25 cellular contexts compared by ENCODE assay signal in the genomic region with DNA sequence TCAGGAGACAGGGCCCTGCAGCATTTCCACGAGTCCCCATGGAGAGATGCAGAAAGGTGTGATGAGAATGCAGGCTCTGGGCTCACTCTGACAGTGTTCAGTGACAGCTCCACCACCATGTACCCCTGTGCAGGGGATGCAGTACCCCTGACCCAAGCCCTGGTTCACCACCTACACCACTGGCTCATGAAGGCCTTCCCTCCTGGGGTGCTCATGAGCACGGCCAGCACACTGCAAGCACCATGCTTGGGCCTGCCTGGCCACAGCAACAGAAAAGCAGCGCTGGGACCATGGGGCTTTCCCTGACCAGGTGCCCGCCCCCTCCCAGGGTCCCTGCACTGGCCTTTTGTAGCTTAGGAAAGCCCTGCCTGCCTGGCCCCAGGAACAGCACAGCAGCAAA. TPM values are rescaled to one million over a fixed set of nuclear protein-coding genes. Genes with fewer than 3 reads are reported as not detected.
DNase-seq lines count a peak whose midpoint lies in the region; ATAC-seq and TF ChIP-seq lines count a peak whose summit lies in the region.
"Had no signal": no experiment of that assay in that cellular context is flagged by ENCODE, and none has a peak within 500 bp of the region (broad histone marks: within the 10 kb centered on the region; RNA-seq: fewer than 3 reads in every experiment).

No MANE protein-coding gene starts in this region.

- H3K36me3 ChIP-seq in neuronal stem cell (replicated peaks in 1 of 2; ENCODE audit: control insufficient read depth in 2 of 2, insufficient read depth in 2 of 2, low read length in 2 of 2) (peaks cover 53 to 83% of the 10 kb centered on the region in 2 donors), vagina (peaks cover 0 to 58% of the 10 kb centered on the region in 2 donors)

- no peak overlapping the region for H3K23ac ChIP-seq in neuronal stem cell (ENCODE audit: low read depth, low read length, poor library complexity)

- peak overlapping the region; percentile 58 for H3K14ac ChIP-seq in neuronal stem cell (ENCODE audit: low read length)

- no peak for ATAC-seq in activated naive CD8-positive, alpha-beta T cell treated with anti-CD3 and anti-CD28 coated beads, Interleukin-2, amount 50 U/mL, for 24 hours
- ATAC-seq: activated naive CD4-positive, alpha-beta T cell treated with anti-CD3 and anti-CD28 coated beads, Interleukin-2, amount 50 U/mL, for 72 hours; HCT116; left lung had no signal

- no peak overlapping the region for H2BK15ac ChIP-seq in neuronal stem cell (ENCODE audit: low read length)

- no peak overlapping the region for H4K8ac ChIP-seq in neuronal stem cell (ENCODE audit: low read depth, low read length)

- no peak overlapping the region for H2AK5ac ChIP-seq in neuronal stem cell (ENCODE audit: low read depth, low read length)

- TF ChIP-seq CTCF in vagina (IDR thresholded peaks at IDR 0.05), result no peak

- H2BK120ac ChIP-seq in neuronal stem cell (ENCODE audit: low read depth, low read length), result no peak overlapping the region

- no peak overlapping the region for H3K4ac ChIP-seq in neuronal stem cell (ENCODE audit: low read length)

- H3K27me3 ChIP-seq in neuronal stem cell (ENCODE audit: control insufficient read depth in 3 of 3, insufficient read depth in 3 of 3, low read depth in 1 of 3, low read length in 3 of 3) (no peaks in the 10 kb centered on the region), vagina (no peaks in the 10 kb centered on the region)
- H3K27me3 ChIP-seq: left lung had no signal

- H3K9me3 ChIP-seq in neuronal stem cell (replicated peaks in 1 of 2; ENCODE audit: control insufficient read depth in 2 of 2, insufficient read depth in 1 of 2, low read depth in 1 of 2, low read length in 2 of 2) (no peaks in the 10 kb centered on the region), vagina (no peaks in the 10 kb centered on the region)
- H3K9me3 ChIP-seq: left lung, prostate gland had no signal

- H3K4me3 ChIP-seq in neuronal stem cell (ENCODE audit: low read length in 2 of 2) (no peak overlapping the region), vagina (no peak overlapping the region)
- H3K4me3 ChIP-seq: left lung, prostate gland, SK-N-MC had no signal

- H4K91ac ChIP-seq in neuronal stem cell (ENCODE audit: low read depth, low read length, poor library complexity), result no peak overlapping the region

- WGBS in neuronal stem cell (ENCODE audit: extremely low coverage in 2 of 2, insufficient read length in 2 of 2, insufficient replicate concordance in 1 of 2), 2 donors, result no CpG with 5 or more reads among the region's 4 CpGs

- DNase-seq in activated naive CD8-positive, alpha-beta T cell treated with anti-CD3 and anti-CD28 coated beads for 36 hours, result no peak
- no peak for DNase-seq in activated naive CD8-positive, alpha-beta T cell treated with anti-CD3 and anti-CD28 coated beads, Interleukin-2, amount 50 U/mL, for 24 hours
- no peak for DNase-seq in activated T-helper 1 cell treated with anti-CD3 and anti-CD28 coated beads, Interleukin-12 subunit alpha, Interleukin-12 subunit beta, Interleukin-2, Interleukin-4 antibody, amounts not matched to agents 30 ng/mL and 10 ng/mL and 1 ng/mL, durations not matched to agents 14 hours and 24 hours and 36 hours (ENCODE audit: low spot score)
- DNase-seq in neuronal stem cell (ENCODE audit: low spot score), result no peak
- no peak for DNase-seq in vagina (ENCODE audit: extremely low spot score in 2 of 2)
- no peak for DNase-seq in GF-D8 (lab: John Stamatoyannopoulos, UW)
- no peak for DNase-seq in NOMO-1 treated with DMSO at 0.1 percent for 48 hours (lab: John Stamatoyannopoulos, UW; ENCODE audit: unreplicated experiment)
- DNase-seq in NCI-H526 (lab: John Stamatoyannopoulos, UW), result no peak
- DNase-seq: activated CD4-positive, alpha-beta T cell treated with anti-CD3 and anti-CD28 coated beads for 1 hour; activated T-cell treated with anti-CD3 and anti-CD28 coated beads, Interleukin-2, amount 50 U/mL, for 1 hour; C1 segment of cervical spinal cord; cortex of kidney; DMS153; head of caudate nucleus; Kasumi-1; left lung; NCI-H1930; stimulated activated CD4-positive, alpha-beta T cell treated with anti-CD3 and anti-CD28 coated beads, Interleukin-4, amount 100 ng/mL, for 4 hours; substantia nigra had no signal

- H2BK12ac ChIP-seq in neuronal stem cell (ENCODE audit: low read length), result no peak overlapping the region

- intact Hi-C loops in activated T-helper 1 cell treated with anti-CD3 and anti-CD28 coated beads, Interleukin-12 subunit alpha, Interleukin-12 subunit beta, Interleukin-2, Interleukin-4 antibody, amounts not matched to agents 30 ng/mL and 10 ng/mL and 1 ng/mL, durations not matched to agents 14 hours and 24 hours and 36 hours (cut with micrococcal nuclease), result no loop called here
- intact Hi-C loops in vagina (cut with DNase I), result no loop called here

- H3K9me3 Mint-ChIP-seq in activated naive CD8-positive, alpha-beta T cell treated with anti-CD3 and anti-CD28 coated beads for 36 hours, result no peaks in the 10 kb centered on the region
- H3K9me3 Mint-ChIP-seq in activated naive CD8-positive, alpha-beta T cell treated with anti-CD3 and anti-CD28 coated beads, Interleukin-2, amount 50 U/mL, for 24 hours, result no peaks in the 10 kb centered on the region
- H3K9me3 Mint-ChIP-seq in activated T-helper 1 cell treated with anti-CD3 and anti-CD28 coated beads, Interleukin-12 subunit alpha, Interleukin-12 subunit beta, Interleukin-2, Interleukin-4 antibody, amounts not matched to agents 30 ng/mL and 10 ng/mL and 1 ng/mL, durations not matched to agents 14 hours and 24 hours and 36 hours, result no peaks in the 10 kb centered on the region
- H3K9me3 Mint-ChIP-seq: activated naive CD4-positive, alpha-beta T cell treated with anti-CD3 and anti-CD28 coated beads, Interleukin-2, amount 50 U/mL, for 72 hours; neural crest cell had no signal

- H3K4me1 ChIP-seq in neuronal stem cell (ENCODE audit: control insufficient read depth in 2 of 2, insufficient read depth in 1 of 2, low read depth in 1 of 2, low read length in 2 of 2), result no peaks in the 10 kb centered on the region
- H3K4me1 ChIP-seq in vagina, result peaks cover 45% of the 10 kb centered on the region
- H3K4me1 ChIP-seq: prostate gland had no signal

- H3K9ac ChIP-seq in neuronal stem cell (ENCODE audit: low read depth, low read length, poor library complexity), result no peak overlapping the region

- no peaks in the 10 kb centered on the region for H3K79me1 ChIP-seq in neuronal stem cell (ENCODE audit: low read depth, low read length)

- no peak overlapping the region for H3K27ac ChIP-seq in neuronal stem cell (replicated peaks; ENCODE audit: low read length)
- H3K27ac ChIP-seq in vagina, result peak overlapping the region; percentile 79
- H3K27ac ChIP-seq: left lung, SK-N-MC had no signal

- no peak overlapping the region for H3K4me3 Mint-ChIP-seq in activated naive CD8-positive, alpha-beta T cell treated with anti-CD3 and anti-CD28 coated beads for 36 hours
- H3K4me3 Mint-ChIP-seq in activated naive CD8-positive, alpha-beta T cell treated with anti-CD3 and anti-CD28 coated beads, Interleukin-2, amount 50 U/mL, for 24 hours, result no peak overlapping the region
- peak overlapping the region; percentile 41 for H3K4me3 Mint-ChIP-seq in activated T-helper 1 cell treated with anti-CD3 and anti-CD28 coated beads, Interleukin-12 subunit alpha, Interleukin-12 subunit beta, Interleukin-2, Interleukin-4 antibody, amounts not matched to agents 30 ng/mL and 10 ng/mL and 1 ng/mL, durations not matched to agents 14 hours and 24 hours and 36 hours
- H3K4me3 Mint-ChIP-seq: neural crest cell had no signal

- peaks cover 80% of the 10 kb centered on the region for H3K36me3 Mint-ChIP-seq in activated naive CD8-positive, alpha-beta T cell treated with anti-CD3 and anti-CD28 coated beads for 36 hours
- peaks cover 75% of the 10 kb centered on the region for H3K36me3 Mint-ChIP-seq in activated naive CD8-positive, alpha-beta T cell treated with anti-CD3 and anti-CD28 coated beads, Interleukin-2, amount 50 U/mL, for 24 hours (ENCODE audit: low read depth)
- peaks cover 84% of the 10 kb centered on the region for H3K36me3 Mint-ChIP-seq in activated T-helper 1 cell treated with anti-CD3 and anti-CD28 coated beads, Interleukin-12 subunit alpha, Interleukin-12 subunit beta, Interleukin-2, Interleukin-4 antibody, amounts not matched to agents 30 ng/mL and 10 ng/mL and 1 ng/mL, durations not matched to agents 14 hours and 24 hours and 36 hours (ENCODE audit: low read depth)

- H2AFZ ChIP-seq in neuronal stem cell (ENCODE audit: low read length), result no peak overlapping the region

- H3K27ac Mint-ChIP-seq in activated naive CD8-positive, alpha-beta T cell treated with anti-CD3 and anti-CD28 coated beads for 36 hours, result peak overlapping the region; percentile 72
- no peak overlapping the region for H3K27ac Mint-ChIP-seq in activated naive CD8-positive, alpha-beta T cell treated with anti-CD3 and anti-CD28 coated beads, Interleukin-2, amount 50 U/mL, for 24 hours
- H3K27ac Mint-ChIP-seq in activated T-helper 1 cell treated with anti-CD3 and anti-CD28 coated beads, Interleukin-12 subunit alpha, Interleukin-12 subunit beta, Interleukin-2, Interleukin-4 antibody, amounts not matched to agents 30 ng/mL and 10 ng/mL and 1 ng/mL, durations not matched to agents 14 hours and 24 hours and 36 hours, result peak overlapping the region; percentile 91

- H3K27me3 Mint-ChIP-seq in activated naive CD8-positive, alpha-beta T cell treated with anti-CD3 and anti-CD28 coated beads for 36 hours, result no peaks in the 10 kb centered on the region
- peaks cover 6% of the 10 kb centered on the region for H3K27me3 Mint-ChIP-seq in activated naive CD8-positive, alpha-beta T cell treated with anti-CD3 and anti-CD28 coated beads, Interleukin-2, amount 50 U/mL, for 24 hours
- no peaks in the 10 kb centered on the region for H3K27me3 Mint-ChIP-seq in activated T-helper 1 cell treated with anti-CD3 and anti-CD28 coated beads, Interleukin-12 subunit alpha, Interleukin-12 subunit beta, Interleukin-2, Interleukin-4 antibody, amounts not matched to agents 30 ng/mL and 10 ng/mL and 1 ng/mL, durations not matched to agents 14 hours and 24 hours and 36 hours (ENCODE audit: insufficient read depth)

- no peak overlapping the region for H3K4me2 ChIP-seq in neuronal stem cell (ENCODE audit: insufficient read depth, low read length, poor library complexity, severe bottlenecking)

- H3K18ac ChIP-seq in neuronal stem cell (ENCODE audit: low read length), result no peak overlapping the region

- H3K4me1 Mint-ChIP-seq in activated naive CD8-positive, alpha-beta T cell treated with anti-CD3 and anti-CD28 coated beads for 36 hours, result peaks cover 63% of the 10 kb centered on the region
- peaks cover 79% of the 10 kb centered on the region for H3K4me1 Mint-ChIP-seq in activated naive CD8-positive, alpha-beta T cell treated with anti-CD3 and anti-CD28 coated beads, Interleukin-2, amount 50 U/mL, for 24 hours
- H3K4me1 Mint-ChIP-seq in activated T-helper 1 cell treated with anti-CD3 and anti-CD28 coated beads, Interleukin-12 subunit alpha, Interleukin-12 subunit beta, Interleukin-2, Interleukin-4 antibody, amounts not matched to agents 30 ng/mL and 10 ng/mL and 1 ng/mL, durations not matched to agents 14 hours and 24 hours and 36 hours (ENCODE audit: low read depth), result peaks cover 100% of the 10 kb centered on the region
- H3K4me1 Mint-ChIP-seq: neural crest cell had no signal

- no peak for TF ChIP-seq POLR2A in vagina (IDR thresholded peaks at IDR 0.05)

- H2BK5ac ChIP-seq in neuronal stem cell (ENCODE audit: low read length), result no peak overlapping the region

RNA-seq across cellular contexts. Expression of a gene that starts 6.2 kb away (rescaled TPM):
- total RNA-seq in activated naive CD8-positive, alpha-beta T cell treated with anti-CD3 and anti-CD28 coated beads for 36 hours, result under 1 TPM; 0.49 to 0.58 TPM
- 27.2 and 27.9 TPM in 2 replicates for total RNA-seq in activated T-helper 1 cell treated with anti-CD3 and anti-CD28 coated beads, Interleukin-12 subunit alpha, Interleukin-12 subunit beta, Interleukin-2, Interleukin-4 antibody, amounts not matched to agents 30 ng/mL and 10 ng/mL and 1 ng/mL, durations not matched to agents 14 hours and 24 hours and 36 hours
- polyA plus RNA-seq in neuronal stem cell (2013, experiment 1 of 2), result not detected
- polyA plus RNA-seq in neuronal stem cell (2013, experiment 2 of 2), result not detected
- 9.6 TPM for total RNA-seq in vagina
- total RNA-seq: neural crest cell, RPMI7951 had no signal

RNA-seq across cellular contexts. Expression of a gene that starts 46.2 kb away (rescaled TPM):
- total RNA-seq in activated naive CD8-positive, alpha-beta T cell treated with anti-CD3 and anti-CD28 coated beads for 36 hours, result 10 to 100 TPM in 1 of 2 experiments, 1 to 10 TPM in 1; 9.4 to 10.2 TPM
- total RNA-seq in activated T-helper 1 cell treated with anti-CD3 and anti-CD28 coated beads, Interleukin-12 subunit alpha, Interleukin-12 subunit beta, Interleukin-2, Interleukin-4 antibody, amounts not matched to agents 30 ng/mL and 10 ng/mL and 1 ng/mL, durations not matched to agents 14 hours and 24 hours and 36 hours, result 16.1 and 16.3 TPM in 2 replicates
- polyA plus RNA-seq in neuronal stem cell (2013, experiment 1 of 2), result 4.6 TPM
- polyA plus RNA-seq in neuronal stem cell (2013, experiment 2 of 2), result 4.7 TPM
- total RNA-seq in vagina, result 45.7 TPM
